ENCODE assay signal across 13 cellular contexts in genomic region chr6:31712296-31712695, GRCh38. TPM values are rescaled to one million over a fixed set of nuclear protein-coding genes. Genes with fewer than 3 reads are reported as not detected.
DNase-seq lines count a peak whose midpoint lies in the region; ATAC-seq and TF ChIP-seq lines count a peak whose summit lies in the region.
"Had no signal": no experiment of that assay in that cellular context is flagged by ENCODE, and none has a peak within 500 bp of the region (broad histone marks: within the 10 kb centered on the region; RNA-seq: fewer than 3 reads in every experiment).

No MANE protein-coding gene starts in this region.

- H3K27ac ChIP-seq in Karpas-422 (ENCODE audit: low read length), result no peak overlapping the region
- H3K27ac ChIP-seq in breast epithelium, result no peak overlapping the region
- no peak overlapping the region for H3K27ac ChIP-seq in neural progenitor cell

- intact Hi-C loops in breast epithelium (cut with DNase I; ENCODE audit: low total_unique reads), result no loop called here

- DNase-seq in DMS 273 (lab: John Stamatoyannopoulos, UW; ENCODE audit: unreplicated experiment) (peak; percentile 40), DMS 273 treated with DMSO at 0.1 percent for 48 hours (lab: John Stamatoyannopoulos, UW) (no peak), Karpas-422 (peak; percentile 54), breast epithelium (ENCODE audit: low spot score in 2 of 2) (peak in 1 of 2 donors; percentile 37), neural progenitor cell (ENCODE audit: low spot score) (no peak), hippocampal formation (lab: John Stamatoyannopoulos, UW) (no peak), dedifferentiated amniotic fluid mesenchymal stem cell (ENCODE audit: extremely low spot score) (no peak)

- H3K9me3 Mint-ChIP-seq in neural progenitor cell, result no peaks in the 10 kb centered on the region
- H3K9me3 Mint-ChIP-seq: activated T-helper 1 cell treated with anti-CD3 and anti-CD28 coated beads, Interleukin-12 subunit alpha, Interleukin-12 subunit beta, Interleukin-2, Interleukin-4 antibody, amounts not matched to agents 30 ng/mL and 10 ng/mL and 1 ng/mL, durations not matched to agents 14 hours and 24 hours and 36 hours had no signal

- H3K4me2 ChIP-seq in Karpas-422 (ENCODE audit: low read depth, low read length, poor library complexity, severe bottlenecking) (no peak overlapping the region), neural progenitor cell (no peak overlapping the region)

- no peaks in the 10 kb centered on the region for H3K36me3 Mint-ChIP-seq in neural progenitor cell

- no peaks in the 10 kb centered on the region for H3K9me2 ChIP-seq in Karpas-422 (replicated peaks; ENCODE audit: insufficient read depth, low read length)

- peak overlapping the region; percentile 75 for H3K4me3 Mint-ChIP-seq in neural progenitor cell
- H3K4me3 Mint-ChIP-seq: activated T-helper 1 cell treated with anti-CD3 and anti-CD28 coated beads, Interleukin-12 subunit alpha, Interleukin-12 subunit beta, Interleukin-2, Interleukin-4 antibody, amounts not matched to agents 30 ng/mL and 10 ng/mL and 1 ng/mL, durations not matched to agents 14 hours and 24 hours and 36 hours had no signal

- H2AFZ ChIP-seq in Karpas-422 (ENCODE audit: low read length) (no peak overlapping the region), neural progenitor cell (replicated peaks) (no peak overlapping the region)

- TF ChIP-seq CTCF in breast epithelium (IDR thresholded peaks at IDR 0.05), result peak in 2 of 3 donors; percentile 11 to 50
- no peak for TF ChIP-seq CTCF in neural progenitor cell (IDR thresholded peaks at IDR 0.05)

- no peaks in the 10 kb centered on the region for H3K9me3 ChIP-seq in Karpas-422 (ENCODE audit: low read length)
- H3K9me3 ChIP-seq in breast epithelium, result no peaks in the 10 kb centered on the region
- no peaks in the 10 kb centered on the region for H3K9me3 ChIP-seq in neural progenitor cell (ENCODE audit: low read depth)

- H3K9ac ChIP-seq in Karpas-422 (ENCODE audit: low read length), result no peak overlapping the region
- H3K9ac ChIP-seq in neural progenitor cell, result no peak overlapping the region

- peaks cover 17% of the 10 kb centered on the region for H3K27me3 Mint-ChIP-seq in neural progenitor cell (ENCODE audit: insufficient read depth, low read depth)

- no peak for TF ChIP-seq POLR2A in breast epithelium (IDR thresholded peaks at IDR 0.05)

- peaks cover 21% of the 10 kb centered on the region for H3F3A ChIP-seq in neural progenitor cell (ENCODE audit: low read depth)

- H3K4me3 ChIP-seq in Karpas-422 (ENCODE audit: low read length) (no peak overlapping the region), breast epithelium (no peak overlapping the region), neural progenitor cell (no peak overlapping the region)

- H3K27me3 ChIP-seq in Karpas-422 (ENCODE audit: low read length) (no peaks in the 10 kb centered on the region), breast epithelium (no peaks in the 10 kb centered on the region), neural progenitor cell (no peaks in the 10 kb centered on the region)

- H3K36me3 ChIP-seq in Karpas-422 (ENCODE audit: insufficient read depth, low read length) (no peaks in the 10 kb centered on the region), breast epithelium (no peaks in the 10 kb centered on the region), neural progenitor cell (no peaks in the 10 kb centered on the region)

- H4K20me1 ChIP-seq in Karpas-422 (ENCODE audit: insufficient read depth, low read depth, low read length), result no peaks in the 10 kb centered on the region
- no peaks in the 10 kb centered on the region for H4K20me1 ChIP-seq in neural progenitor cell (ENCODE audit: low read depth)

- H3K4me1 Mint-ChIP-seq in neural progenitor cell, result peaks cover 46% of the 10 kb centered on the region

- H3K27ac Mint-ChIP-seq in neural progenitor cell, result peak overlapping the region; percentile 84
- H3K27ac Mint-ChIP-seq: activated T-helper 1 cell treated with anti-CD3 and anti-CD28 coated beads, Interleukin-12 subunit alpha, Interleukin-12 subunit beta, Interleukin-2, Interleukin-4 antibody, amounts not matched to agents 30 ng/mL and 10 ng/mL and 1 ng/mL, durations not matched to agents 14 hours and 24 hours and 36 hours had no signal

- ATAC-seq in GM18498 (IDR thresholded peaks at IDR 0.05; ENCODE audit: unreplicated experiment), result no peak

- H3K79me2 ChIP-seq in Karpas-422 (ENCODE audit: low read length) (no peaks in the 10 kb centered on the region), neural progenitor cell (ENCODE audit: low read depth) (no peaks in the 10 kb centered on the region)

- peaks cover 1% of the 10 kb centered on the region for H3K4me1 ChIP-seq in Karpas-422 (ENCODE audit: low read length)
- no peaks in the 10 kb centered on the region for H3K4me1 ChIP-seq in breast epithelium
- H3K4me1 ChIP-seq in neural progenitor cell, result peaks cover 25% of the 10 kb centered on the region

RNA-seq across cellular contexts. Expression of gene LY6G6D, which starts 2.9 kb away (rescaled TPM):
- total RNA-seq in Karpas-422 (2014; rRNA removed; shearing (Covaris generic); ENCODE audit: low replicate concordance), result not detected in 2 replicates
- total RNA-seq in breast epithelium, result not detected
- 0.90 TPM in 1 of 2 replicates, not detected in the other for total RNA-seq in neural progenitor cell (ENCODE audit: low replicate concordance)
- total RNA-seq: A172; activated T-helper 1 cell treated with anti-CD3 and anti-CD28 coated beads, Interleukin-12 subunit alpha, Interleukin-12 subunit beta, Interleukin-2, Interleukin-4 antibody, amounts not matched to agents 30 ng/mL and 10 ng/mL and 1 ng/mL, durations not matched to agents 14 hours and 24 hours and 36 hours; endothelial cell of umbilical vein; LHCN-M2 had no signal

RNA-seq across cellular contexts. Expression of gene LY6G6F, which starts 5.6 kb away (rescaled TPM):
- not detected in 2 replicates for total RNA-seq in Karpas-422 (2014; rRNA removed; shearing (Covaris generic); ENCODE audit: low replicate concordance)
- total RNA-seq in breast epithelium, result not detected
- not detected in 2 replicates for total RNA-seq in neural progenitor cell (ENCODE audit: low replicate concordance)
- total RNA-seq: A172; activated T-helper 1 cell treated with anti-CD3 and anti-CD28 coated beads, Interleukin-12 subunit alpha, Interleukin-12 subunit beta, Interleukin-2, Interleukin-4 antibody, amounts not matched to agents 30 ng/mL and 10 ng/mL and 1 ng/mL, durations not matched to agents 14 hours and 24 hours and 36 hours; endothelial cell of umbilical vein; LHCN-M2; lower leg skin had no signal

RNA-seq across cellular contexts. Expression of gene ABHD16A, which starts 9.2 kb away (rescaled TPM):
- total RNA-seq in Karpas-422 (2014; rRNA removed; shearing (Covaris generic); ENCODE audit: low replicate concordance), result 55.6 and 92.1 TPM in 2 replicates
- total RNA-seq in breast epithelium, result 10 to 100 TPM; 42.6 to 62.6 (median 50.5) TPM
- total RNA-seq in neural progenitor cell (ENCODE audit: low replicate concordance), result 21.3 and 45.0 TPM in 2 replicates

RNA-seq across cellular contexts. Expression of gene LY6G6C, which starts 9.2 kb away (rescaled TPM):
- total RNA-seq in Karpas-422 (2014; rRNA removed; shearing (Covaris generic); ENCODE audit: low replicate concordance), result not detected in 2 replicates
- not detected for total RNA-seq in breast epithelium
- not detected in 2 replicates for total RNA-seq in neural progenitor cell (ENCODE audit: low replicate concordance)
- total RNA-seq: A172; activated T-helper 1 cell treated with anti-CD3 and anti-CD28 coated beads, Interleukin-12 subunit alpha, Interleukin-12 subunit beta, Interleukin-2, Interleukin-4 antibody, amounts not matched to agents 30 ng/mL and 10 ng/mL and 1 ng/mL, durations not matched to agents 14 hours and 24 hours and 36 hours; endothelial cell of umbilical vein; LHCN-M2 had no signal

RNA-seq across cellular contexts. Expression of gene MPIG6B, which starts 10.9 kb away (rescaled TPM):
- total RNA-seq in Karpas-422 (2014; rRNA removed; shearing (Covaris generic); ENCODE audit: low replicate concordance), result not detected in 2 replicates
- total RNA-seq in breast epithelium, result under 1 TPM in 1 of 3 donors, not detected in 2; 0.16 TPM
- not detected in 2 replicates for total RNA-seq in neural progenitor cell (ENCODE audit: low replicate concordance)
- total RNA-seq: A172; activated T-helper 1 cell treated with anti-CD3 and anti-CD28 coated beads, Interleukin-12 subunit alpha, Interleukin-12 subunit beta, Interleukin-2, Interleukin-4 antibody, amounts not matched to agents 30 ng/mL and 10 ng/mL and 1 ng/mL, durations not matched to agents 14 hours and 24 hours and 36 hours; endothelial cell of umbilical vein; LHCN-M2 had no signal

Comparison
In these comparisons a context has a peak if more than half of its experiments do, and no peak if none do; other contexts are left out.
1. DNase-seq: peak in DMS 273 (single experiment) and Karpas-422 (single experiment); none in DMS 273 treated with DMSO at 0.1 percent for 48 hours (single experiment), neural progenitor cell (single experiment), hippocampal formation (0 of 2) and dedifferentiated amniotic fluid mesenchymal stem cell (single experiment).